24 cellular contexts compared by ENCODE assay signal in the genomic region with DNA sequence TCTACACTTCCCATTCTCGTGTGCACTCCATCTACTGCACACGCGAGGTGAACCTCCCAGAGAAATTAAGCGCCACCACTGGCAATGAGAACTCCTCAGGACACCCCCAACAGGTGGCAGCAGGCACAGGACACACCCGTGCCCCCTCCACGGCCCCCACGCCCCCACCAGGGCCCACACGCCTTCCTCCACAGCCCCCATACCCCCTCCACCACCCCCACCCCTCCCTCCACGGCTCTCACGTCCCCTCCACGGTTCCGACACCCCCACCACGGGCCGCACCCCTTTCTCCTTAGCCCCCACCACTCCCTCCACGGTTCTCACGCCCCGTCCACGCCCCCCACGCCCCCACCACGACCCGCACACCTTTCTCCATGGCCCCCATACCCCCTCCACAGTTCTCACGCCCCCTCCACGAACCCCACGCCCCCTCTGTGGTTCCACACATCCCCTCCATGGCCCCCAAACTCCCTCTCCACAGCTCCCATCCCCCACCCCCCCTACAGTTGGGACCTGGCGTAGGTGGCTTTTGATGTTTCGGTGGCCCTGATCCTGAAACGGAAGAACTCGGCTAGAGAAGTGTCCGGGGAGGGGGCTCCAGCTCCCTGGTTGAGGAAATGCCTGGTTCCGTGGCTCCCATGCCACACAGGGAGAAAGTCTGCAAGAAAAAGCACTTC.
"Had no signal": no experiment of that assay in that cellular context is flagged by ENCODE, and none has a peak within 500 bp of the region (broad histone marks: within the 10 kb centered on the region; RNA-seq: fewer than 3 reads in every experiment).

No MANE protein-coding gene starts in this region.

- DNase-seq: activated B cell treated with CpG ODN at 0.5 μM for 24 hours; activated CD4-positive, alpha-beta T cell treated with anti-CD3 and anti-CD28 coated beads, Interleukin-2, amount 50 U/mL, for 4 hours; activated gamma-delta T cell; activated naive CD4-positive, alpha-beta T cell treated with anti-CD3 and anti-CD28 coated beads, Interleukin-2, amount 10 ng/mL, durations not matched to agents 7 days and 5 days; activated naive CD8-positive, alpha-beta T cell treated with anti-CD3 and anti-CD28 coated beads, Interleukin-2, amount 10 ng/mL, durations not matched to agents 7 days and 5 days; activated T-cell treated with anti-CD3 and anti-CD28 coated beads, Interleukin-2, amount 50 U/mL, for 1 hour; brain microvascular endothelial cell; foreskin keratinocyte; heart right ventricle; kidney glomerular epithelial cell; left lung; mesendoderm; stimulated activated CD4-positive, alpha-beta T cell treated with anti-CD3 and anti-CD28 coated beads, Interleukin-1b, Interleukin-23, amount 100 ng/mL, for 48 hours; stimulated activated CD4-positive, alpha-beta T cell treated with anti-CD3 and anti-CD28 coated beads, Interleukin-4, amount 100 ng/mL, for 4 hours; stimulated activated CD8-positive, alpha-beta memory T cell treated with anti-CD3 and anti-CD28 coated beads, Interleukin-4, amount 100 ng/mL, for 48 hours; T-helper 1 cell; transverse colon had no signal

- H3K4me2 ChIP-seq: smooth muscle cell had no signal

- H3K9me3 ChIP-seq: esophagus muscularis mucosa, left lung, transverse colon had no signal

- H3K27me3 Mint-ChIP-seq: activated B cell treated with CpG ODN at 0.5 μM for 24 hours had no signal

- ATAC-seq: foreskin keratinocyte; heart right ventricle; left lung; natural killer cell; stimulated activated memory B cell treated with anti-CD40 and anti-IgM and Interleukin-4, amounts not matched to agents 10 μg/mL and 1 μg/mL and 100 μg/mL, for 72 hours had no signal

- H3K4me3 ChIP-seq: esophagus muscularis mucosa, heart right ventricle, left lung, lung, smooth muscle cell, transverse colon had no signal

- H3K4me1 ChIP-seq: foreskin keratinocyte had no signal

- H3K9me3 Mint-ChIP-seq: activated B cell treated with CpG ODN at 0.5 μM for 24 hours; activated naive CD4-positive, alpha-beta T cell treated with anti-CD3 and anti-CD28 coated beads, Interleukin-2, amount 10 ng/mL, durations not matched to agents 7 days and 5 days; activated naive CD8-positive, alpha-beta T cell treated with anti-CD3 and anti-CD28 coated beads, Interleukin-2, amount 10 ng/mL, durations not matched to agents 7 days and 5 days; activated T-helper 1 cell treated with anti-CD3 and anti-CD28 coated beads, Interleukin-12 subunit alpha, Interleukin-12 subunit beta, Interleukin-2, Interleukin-4 antibody, amounts not matched to agents 30 ng/mL and 10 ng/mL and 1 ng/mL, durations not matched to agents 14 hours and 24 hours and 36 hours; natural killer cell; T-helper 2 cell treated with Interferon-gamma antibody and Interleukin-4, amounts not matched to agents 5 μg/mL and 100 μg/mL, for 36 hours had no signal

- H3K4me3 Mint-ChIP-seq: activated B cell treated with CpG ODN at 0.5 μM for 24 hours; activated naive CD4-positive, alpha-beta T cell treated with anti-CD3 and anti-CD28 coated beads, Interleukin-2, amount 10 ng/mL, durations not matched to agents 7 days and 5 days; activated naive CD8-positive, alpha-beta T cell treated with anti-CD3 and anti-CD28 coated beads, Interleukin-2, amount 10 ng/mL, durations not matched to agents 7 days and 5 days; activated T-helper 1 cell treated with anti-CD3 and anti-CD28 coated beads, Interleukin-12 subunit alpha, Interleukin-12 subunit beta, Interleukin-2, Interleukin-4 antibody, amounts not matched to agents 30 ng/mL and 10 ng/mL and 1 ng/mL, durations not matched to agents 14 hours and 24 hours and 36 hours; natural killer cell; stimulated activated memory B cell treated with anti-CD40 and anti-IgM and Interleukin-4, amounts not matched to agents 10 μg/mL and 1 μg/mL and 100 μg/mL, for 72 hours; T-helper 2 cell treated with Interferon-gamma antibody and Interleukin-4, amounts not matched to agents 5 μg/mL and 100 μg/mL, for 36 hours had no signal

- H3K27ac Mint-ChIP-seq: activated B cell treated with CpG ODN at 0.5 μM for 24 hours; activated naive CD4-positive, alpha-beta T cell treated with anti-CD3 and anti-CD28 coated beads, Interleukin-2, amount 10 ng/mL, durations not matched to agents 7 days and 5 days; activated naive CD8-positive, alpha-beta T cell treated with anti-CD3 and anti-CD28 coated beads, Interleukin-2, amount 10 ng/mL, durations not matched to agents 7 days and 5 days; activated T-helper 1 cell treated with anti-CD3 and anti-CD28 coated beads, Interleukin-12 subunit alpha, Interleukin-12 subunit beta, Interleukin-2, Interleukin-4 antibody, amounts not matched to agents 30 ng/mL and 10 ng/mL and 1 ng/mL, durations not matched to agents 14 hours and 24 hours and 36 hours; stimulated activated memory B cell treated with anti-CD40 and anti-IgM and Interleukin-4, amounts not matched to agents 10 μg/mL and 1 μg/mL and 100 μg/mL, for 72 hours; T-helper 2 cell treated with Interferon-gamma antibody and Interleukin-4, amounts not matched to agents 5 μg/mL and 100 μg/mL, for 36 hours had no signal

- H3K27ac ChIP-seq: brain microvascular endothelial cell, esophagus muscularis mucosa, foreskin keratinocyte, heart right ventricle, left lung, transverse colon had no signal

- H3K27me3 ChIP-seq: brain microvascular endothelial cell, esophagus muscularis mucosa, foreskin keratinocyte, heart right ventricle, left lung, transverse colon had no signal

- H3K36me3 ChIP-seq: transverse colon had no signal
